In the genomic region with DNA sequence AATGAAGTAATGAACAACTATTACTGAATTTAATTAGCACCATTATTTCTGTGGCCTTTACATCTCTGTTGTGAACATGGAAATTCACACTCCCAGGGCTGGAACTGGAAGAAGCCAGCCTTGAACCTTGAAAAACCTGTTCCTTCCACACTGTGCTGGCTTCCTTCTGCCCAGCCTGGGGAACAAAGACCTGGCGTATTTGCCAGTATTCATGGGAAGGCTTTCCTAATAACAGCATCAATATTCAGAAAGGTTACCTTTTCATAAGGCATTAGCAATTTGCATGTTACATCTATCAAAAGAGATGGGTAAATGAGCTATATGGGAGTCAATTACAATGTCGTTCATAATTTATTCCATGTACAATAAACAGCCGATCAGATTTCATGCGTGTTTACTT, we compare ENCODE assay signal across 17 cellular contexts. TPM values are rescaled to one million over a fixed set of nuclear protein-coding genes. Genes with fewer than 3 reads are reported as not detected.
"Had no signal": no experiment of that assay in that cellular context is flagged by ENCODE, and none has a peak within 500 bp of the region (broad histone marks: within the 10 kb centered on the region; RNA-seq: fewer than 3 reads in every experiment).

No MANE protein-coding gene starts in this region.

- H3K27ac ChIP-seq: parathyroid adenoma, spleen, tibial artery had no signal

- H3K36me3 ChIP-seq: spleen, tibial artery had no signal

- FAIRE-seq: urothelium cell line had no signal

- H3K4me3 ChIP-seq: lung, spleen, tibial artery had no signal

- H3K9me3 ChIP-seq: spleen, tibial artery had no signal

- H3K4me1 ChIP-seq: parathyroid adenoma, spleen, tibial artery had no signal

- DNase-seq: activated CD4-positive, alpha-beta T cell treated with anti-CD3 and anti-CD28 coated beads for 36 hours; activated CD4-positive, alpha-beta T cell treated with anti-CD3 and anti-CD28 coated beads, Interleukin-2, amount 50 U/mL, for 48 hours; activated gamma-delta T cell; dermis blood vessel endothelial cell; effector memory CD8-positive, alpha-beta T cell; foreskin fibroblast; hippocampal formation; islet precursor cell; spleen; stimulated activated CD4-positive, alpha-beta T cell treated with anti-CD3 and anti-CD28 coated beads, Interleukin-4, amount 100 ng/mL, for 4 hours; tibial artery had no signal

RNA-seq across cellular contexts. Expression of a gene that starts 1.3 kb away (rescaled TPM):
- total RNA-seq: activated CD4-positive, alpha-beta T cell treated with anti-CD3 and anti-CD28 coated beads for 36 hours; chondrocyte; dermis blood vessel endothelial cell; lung; renal cortical epithelial cell; spleen; T-helper 2 cell treated with Interferon-gamma antibody and Interleukin-4, amounts not matched to agents 100 ng/mL and 5 ng/mL, for 36 hours had no signal
- polyA plus RNA-seq: lung had no signal
